ENCODE assay signal across 9 cellular contexts in the genomic region with DNA sequence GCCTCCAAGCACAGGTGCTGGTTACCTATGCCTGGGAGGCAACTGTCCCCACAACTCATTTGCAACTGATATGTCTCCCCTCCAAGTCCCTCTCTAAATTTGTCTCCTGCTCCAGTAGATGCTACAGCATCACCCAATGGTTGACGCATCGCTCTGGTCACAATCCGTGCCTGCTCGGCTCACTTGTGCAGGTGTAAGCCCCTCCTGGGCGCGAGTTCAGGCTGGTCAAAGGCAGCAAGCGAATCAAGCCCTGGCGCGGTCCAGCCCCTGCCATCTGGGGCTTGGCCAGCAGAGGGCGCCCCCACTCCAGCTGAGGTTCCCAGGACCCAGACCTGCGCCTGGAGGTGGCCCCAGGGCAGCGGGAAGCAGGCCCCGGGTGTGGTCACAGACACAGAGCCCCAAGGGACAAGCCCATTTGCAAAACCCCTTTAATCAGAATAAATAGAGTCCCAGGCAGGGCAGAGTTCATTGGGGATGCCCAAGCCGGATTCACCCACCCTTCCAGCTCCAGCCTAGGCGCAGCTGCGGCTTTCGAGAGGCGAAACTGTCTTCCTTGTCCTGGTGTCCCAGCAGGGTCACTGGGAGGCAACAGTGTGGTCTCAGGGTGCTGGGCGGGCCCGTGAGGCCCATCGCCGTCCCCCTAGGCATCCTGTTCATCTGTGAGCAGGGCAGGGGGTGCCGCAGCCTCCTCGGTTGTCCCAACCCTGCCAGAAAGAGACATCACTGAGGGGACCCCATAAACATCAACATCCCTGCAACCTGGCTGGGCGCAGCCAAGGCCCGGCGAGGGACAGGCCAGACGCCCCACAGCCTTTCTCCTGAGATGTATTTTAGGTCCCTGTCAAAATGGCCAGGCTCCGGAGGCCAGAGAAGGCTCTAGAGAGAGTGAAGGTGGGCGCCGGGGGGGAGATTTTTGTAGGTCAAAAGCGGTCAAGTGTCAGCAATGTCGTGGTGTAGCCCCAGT. TPM values are rescaled to one million over a fixed set of nuclear protein-coding genes. Genes with fewer than 3 reads are reported as not detected.
DNase-seq lines count a peak whose midpoint lies in the region; TF ChIP-seq lines count a peak whose summit lies in the region.
"Had no signal": no experiment of that assay in that cellular context is flagged by ENCODE, and none has a peak within 500 bp of the region (broad histone marks: within the 10 kb centered on the region; RNA-seq: fewer than 3 reads in every experiment).

No MANE protein-coding gene starts in this region.

- intact Hi-C loops in head of caudate nucleus (cut with DNase I) = loop anchor here (5.0 kb wide), 2 partner anchors 65 to 125 kb away; no protein-coding TSS in a partner anchor

- peak overlapping the region in 3 of 4 donors; percentile 31 to 84 (median 81) for H3K4me3 Mint-ChIP-seq in IgD-negative memory B cell
- H3K4me3 Mint-ChIP-seq in progenitor cell of endocrine pancreas (ENCODE audit: low read depth) = no peak overlapping the region

- H3K36me3 ChIP-seq in SJSA1 = no peaks in the 10 kb centered on the region; the same call in 1 of the 2 replicates

- H3K9me3 Mint-ChIP-seq in IgD-negative memory B cell (no peaks in the 10 kb centered on the region), progenitor cell of endocrine pancreas (ENCODE audit: low read depth) (no peaks in the 10 kb centered on the region)

- H3K4me1 Mint-ChIP-seq in IgD-negative memory B cell = peaks cover 19 to 27% (median 24%) of the 10 kb centered on the region in 3 donors
- peaks cover 10% of the 10 kb centered on the region for H3K4me1 Mint-ChIP-seq in progenitor cell of endocrine pancreas (ENCODE audit: low read depth)

- no peak overlapping the region for H3K27ac ChIP-seq in SJSA1

- no peaks in the 10 kb centered on the region for H3K27me3 Mint-ChIP-seq in IgD-negative memory B cell
- H3K27me3 Mint-ChIP-seq in progenitor cell of endocrine pancreas = no peaks in the 10 kb centered on the region

- H3K4me3 ChIP-seq in SJSA1 = no peak overlapping the region

- H3K4me1 ChIP-seq in SJSA1 (replicated peaks) = peaks cover 43% of the 10 kb centered on the region

- H3K36me3 Mint-ChIP-seq in IgD-negative memory B cell (peaks cover 3% of the 10 kb centered on the region), progenitor cell of endocrine pancreas (ENCODE audit: insufficient read depth) (peaks cover 21% of the 10 kb centered on the region)

- peak; percentile 38 for DNase-seq in NCI-H1092 treated with DMSO at 0.1 percent for 48 hours (lab: John Stamatoyannopoulos, UW)
- DNase-seq in NCI-H1092 (lab: John Stamatoyannopoulos, UW) = no peak
- DNase-seq in SJSA1 (ENCODE audit: low read depth in 1 of 2, low spot score in 2 of 2) = peak; percentile 73 to 83
- peak; percentile 75 for DNase-seq in activated naive CD4-positive, alpha-beta T cell treated with anti-CD3 and anti-CD28 coated beads, Interleukin-2, amount 50 U/mL, for 16 hours
- DNase-seq in head of caudate nucleus = peak; percentile 56 to 96 (median 86)
- DNase-seq in progenitor cell of endocrine pancreas (ENCODE audit: low spot score, unreplicated experiment) = peak; percentile 88
- no peak for DNase-seq in dedifferentiated amniotic fluid mesenchymal stem cell (ENCODE audit: extremely low spot score)

- H3K9me3 ChIP-seq in SJSA1 (replicated peaks) = no peaks in the 10 kb centered on the region; the same call in 1 of the 2 replicates

- H3K27ac Mint-ChIP-seq in IgD-negative memory B cell = peak overlapping the region; percentile 89 to 97 (median 91)
- H3K27ac Mint-ChIP-seq in progenitor cell of endocrine pancreas = peak overlapping the region; percentile 37

- peak; percentile 99 for TF ChIP-seq CTCF in progenitor cell of endocrine pancreas (IDR thresholded peaks at IDR 0.05; ENCODE audit: unreplicated experiment)

- H3K27me3 ChIP-seq in SJSA1 (replicated peaks) = no peaks in the 10 kb centered on the region

RNA-seq across cellular contexts. Expression of gene TMC6, which starts 15.8 kb away (rescaled TPM):
- 212 TPM for polyA plus RNA-seq in IgD-negative memory B cell
- 0.53 TPM in 1 of 2 replicates, not detected in the other for total RNA-seq in SJSA1 (2014; rRNA removed; shearing (Covaris generic))
- total RNA-seq in progenitor cell of endocrine pancreas = 125 and 134 TPM in 2 replicates

RNA-seq across cellular contexts. Expression of gene TMC8, which starts 17.8 kb away (rescaled TPM):
- polyA plus RNA-seq in IgD-negative memory B cell = 97.5 TPM
- not detected in 2 replicates for total RNA-seq in SJSA1 (2014; rRNA removed; shearing (Covaris generic))
- total RNA-seq in progenitor cell of endocrine pancreas = 0.12 and 0.58 TPM in 2 replicates

RNA-seq across cellular contexts. Expression of gene C17orf99, which starts 33.4 kb away (rescaled TPM):
- polyA plus RNA-seq in IgD-negative memory B cell = not detected
- total RNA-seq in SJSA1 (2014; rRNA removed; shearing (Covaris generic)) = not detected in 2 replicates
- not detected in 2 replicates for total RNA-seq in progenitor cell of endocrine pancreas
- total RNA-seq: mononuclear cell had no signal

RNA-seq across cellular contexts. Expression of gene SYNGR2, which starts 55.6 kb away (rescaled TPM):
- 633 TPM for polyA plus RNA-seq in IgD-negative memory B cell
- total RNA-seq in SJSA1 (2014; rRNA removed; shearing (Covaris generic)) = 23.7 and 25.3 TPM in 2 replicates
- total RNA-seq in progenitor cell of endocrine pancreas = 50.5 and 51.5 TPM in 2 replicates

Comparison
In these comparisons a context has a peak if more than half of its experiments do, and no peak if none do; other contexts are left out.
1. DNase-seq: peak in NCI-H1092 treated with DMSO at 0.1 percent for 48 hours (single experiment), SJSA1 (2 of 2), activated naive CD4-positive, alpha-beta T cell treated with anti-CD3 and anti-CD28 coated beads, Interleukin-2, amount 50 U/mL, for 16 hours (single experiment), head of caudate nucleus (42 of 42) and progenitor cell of endocrine pancreas (single experiment); none in NCI-H1092 (single experiment) and dedifferentiated amniotic fluid mesenchymal stem cell (single experiment).
2. RNA of gene TMC6, which starts 15.8 kb away (total RNA-seq): 125 to 134 TPM in progenitor cell of endocrine pancreas; 0.53 TPM in SJSA1; every median in the first group is over 10 times any median in the second.